Comparison of ENCODE assay signal across 9 cellular contexts in the genomic region with DNA sequence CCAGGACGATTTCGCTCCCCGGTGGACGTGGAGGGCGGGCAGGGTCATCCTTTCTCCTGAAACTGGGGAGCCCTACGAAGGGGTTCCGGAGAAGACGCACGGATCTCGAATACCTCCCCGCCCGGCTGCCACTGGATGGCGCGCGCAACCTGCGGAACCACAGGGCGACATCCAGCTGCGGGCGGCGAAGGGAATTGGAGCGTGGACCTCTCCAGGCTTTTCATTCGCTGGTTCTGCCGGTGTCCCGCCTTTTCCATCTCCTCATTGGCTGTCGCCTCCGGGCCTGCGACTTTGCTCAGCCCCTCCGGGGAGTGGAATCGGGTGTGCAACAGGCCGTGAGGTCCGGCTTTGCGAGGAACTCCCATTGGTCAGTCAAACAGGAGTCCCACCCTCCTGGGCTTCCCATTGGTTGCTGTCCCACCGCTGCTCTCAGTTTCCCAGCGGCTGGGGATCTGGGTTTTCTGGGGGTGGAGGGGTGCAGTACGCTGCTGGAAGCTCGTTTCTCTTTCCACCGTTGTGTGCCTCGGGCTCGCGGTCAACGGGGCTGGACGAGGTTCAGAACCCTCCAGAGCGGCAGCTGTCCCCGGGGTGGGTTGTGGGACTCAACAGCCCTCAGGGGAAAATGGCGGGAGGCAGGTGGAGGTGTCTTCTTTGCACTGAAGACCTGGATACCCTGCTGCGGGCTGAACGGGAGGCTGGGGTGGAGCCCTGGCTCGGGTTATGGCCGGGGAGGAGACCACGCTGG. TPM values are rescaled to one million over a fixed set of nuclear protein-coding genes. Genes with fewer than 3 reads are reported as not detected.
DNase-seq lines count a peak whose midpoint lies in the region; ATAC-seq and TF ChIP-seq lines count a peak whose summit lies in the region.
"Had no signal": no experiment of that assay in that cellular context is flagged by ENCODE, and none has a peak within 500 bp of the region (broad histone marks: within the 10 kb centered on the region; RNA-seq: fewer than 3 reads in every experiment).

No MANE protein-coding gene starts in this region.

- TF ChIP-seq POLR2A in GM19099 (IDR thresholded peaks at IDR 0.05; ENCODE audit: extremely low read depth, insufficient read length, low read depth): peak; percentile 39

- DNase-seq in AML-193 (lab: John Stamatoyannopoulos, UW): peak; percentile 82 to 85
- DNase-seq in NCI-H510A (lab: John Stamatoyannopoulos, UW): peak; percentile 86
- DNase-seq in activated CD4-positive, alpha-beta T cell treated with anti-CD3 and anti-CD28 coated beads, Interleukin-2, amount 10 ng/mL, durations not matched to agents 24 days and 14 days: peak; percentile 97
- DNase-seq in left lobe of liver (ENCODE audit: low spot score): peak; percentile 94
- peak; percentile 93 to 94 for DNase-seq in stimulated activated CD4-positive, alpha-beta T cell treated with anti-CD3 and anti-CD28 coated beads, Interleukin-2, amount 100 ng/mL, for 24 hours

- intact Hi-C loops in activated CD4-positive, alpha-beta T cell treated with anti-CD3 and anti-CD28 coated beads, Interleukin-2, amount 10 ng/mL, durations not matched to agents 24 days and 14 days (cut with micrococcal nuclease): loop anchor here (10.0 kb wide), 1 partner anchor 586 kb away; the partner anchor contains the start of genes CTNS and SHPK
- intact Hi-C loops in dendritic cell treated with granulocyte-macrophage colony-stimulating factor and Interleukin-4, amounts not matched to agents 40 ng/mL and 50 ng/mL, for 4 days (cut with micrococcal nuclease): loop anchor here (5.0 kb wide), 2 partner anchors 398 to 598 kb away; no protein-coding TSS in a partner anchor

- peaks cover 6% of the 10 kb centered on the region for H3K9me3 Mint-ChIP-seq in activated CD4-positive, alpha-beta T cell treated with anti-CD3 and anti-CD28 coated beads, Interleukin-2, amount 10 ng/mL, durations not matched to agents 24 days and 14 days
- H3K9me3 Mint-ChIP-seq in dendritic cell treated with granulocyte-macrophage colony-stimulating factor and Interleukin-4, amounts not matched to agents 40 ng/mL and 50 ng/mL, for 4 days: peaks cover 8% of the 10 kb centered on the region

- peak; percentile 76 for ATAC-seq in HG03439 (IDR thresholded peaks at IDR 0.05; ENCODE audit: unreplicated experiment)
- peak; percentile 99 for ATAC-seq in left lobe of liver

- H3K4me3 Mint-ChIP-seq in activated CD4-positive, alpha-beta T cell treated with anti-CD3 and anti-CD28 coated beads, Interleukin-2, amount 10 ng/mL, durations not matched to agents 24 days and 14 days: peak overlapping the region; percentile 97
- H3K4me3 Mint-ChIP-seq in dendritic cell treated with granulocyte-macrophage colony-stimulating factor and Interleukin-4, amounts not matched to agents 40 ng/mL and 50 ng/mL, for 4 days: peak overlapping the region; percentile 95

- peaks cover 6% of the 10 kb centered on the region for H3K4me1 Mint-ChIP-seq in activated CD4-positive, alpha-beta T cell treated with anti-CD3 and anti-CD28 coated beads, Interleukin-2, amount 10 ng/mL, durations not matched to agents 24 days and 14 days
- H3K4me1 Mint-ChIP-seq in dendritic cell treated with granulocyte-macrophage colony-stimulating factor and Interleukin-4, amounts not matched to agents 40 ng/mL and 50 ng/mL, for 4 days (ENCODE audit: low read depth): peaks cover 10% of the 10 kb centered on the region

- H3K36me3 Mint-ChIP-seq in activated CD4-positive, alpha-beta T cell treated with anti-CD3 and anti-CD28 coated beads, Interleukin-2, amount 10 ng/mL, durations not matched to agents 24 days and 14 days (ENCODE audit: low read depth): no peaks in the 10 kb centered on the region
- peaks cover 6% of the 10 kb centered on the region for H3K36me3 Mint-ChIP-seq in dendritic cell treated with granulocyte-macrophage colony-stimulating factor and Interleukin-4, amounts not matched to agents 40 ng/mL and 50 ng/mL, for 4 days (ENCODE audit: low read depth)

- peak overlapping the region; percentile 86 for H3K27ac Mint-ChIP-seq in activated CD4-positive, alpha-beta T cell treated with anti-CD3 and anti-CD28 coated beads, Interleukin-2, amount 10 ng/mL, durations not matched to agents 24 days and 14 days
- peak overlapping the region; percentile 88 for H3K27ac Mint-ChIP-seq in dendritic cell treated with granulocyte-macrophage colony-stimulating factor and Interleukin-4, amounts not matched to agents 40 ng/mL and 50 ng/mL, for 4 days

- H3K27me3 Mint-ChIP-seq in activated CD4-positive, alpha-beta T cell treated with anti-CD3 and anti-CD28 coated beads, Interleukin-2, amount 10 ng/mL, durations not matched to agents 24 days and 14 days: peaks cover 3% of the 10 kb centered on the region
- H3K27me3 Mint-ChIP-seq in dendritic cell treated with granulocyte-macrophage colony-stimulating factor and Interleukin-4, amounts not matched to agents 40 ng/mL and 50 ng/mL, for 4 days: peaks cover 7% of the 10 kb centered on the region

RNA-seq across cellular contexts. Expression of gene OR1D5, which starts 14.5 kb away (rescaled TPM):
- total RNA-seq in activated CD4-positive, alpha-beta T cell treated with anti-CD3 and anti-CD28 coated beads, Interleukin-2, amount 10 ng/mL, durations not matched to agents 24 days and 14 days: not detected in 2 replicates
- total RNA-seq in left lobe of liver: not detected
- total RNA-seq: T-helper 2 cell treated with Interferon-gamma antibody and Interleukin-4, amounts not matched to agents 100 ng/mL and 5 ng/mL, for 36 hours had no signal

RNA-seq across cellular contexts. Expression of gene OR1D2, which starts 55.3 kb away (rescaled TPM):
- total RNA-seq in activated CD4-positive, alpha-beta T cell treated with anti-CD3 and anti-CD28 coated beads, Interleukin-2, amount 10 ng/mL, durations not matched to agents 24 days and 14 days: not detected in 2 replicates
- not detected for total RNA-seq in left lobe of liver
- total RNA-seq: T-helper 2 cell treated with Interferon-gamma antibody and Interleukin-4, amounts not matched to agents 100 ng/mL and 5 ng/mL, for 36 hours had no signal

Comparison
In these comparisons a context has a peak if more than half of its experiments do, and no peak if none do; other contexts are left out.
1. Peak in every context shown above with its lines: DNase-seq and ATAC-seq.